11 cellular contexts compared by ENCODE assay signal in genomic region chr10:48496831-48497792, GRCh38.
DNase-seq lines count a peak whose midpoint lies in the region; ATAC-seq and TF ChIP-seq lines count a peak whose summit lies in the region.
"Had no signal": no experiment of that assay in that cellular context is flagged by ENCODE, and none has a peak within 500 bp of the region (broad histone marks: within the 10 kb centered on the region; RNA-seq: fewer than 3 reads in every experiment).

No MANE protein-coding gene starts in this region.

- H3K4me2 ChIP-seq in PC-3 (ENCODE audit: low read length): peak overlapping the region; percentile 2

- no peaks in the 10 kb centered on the region for H3K27me3 Mint-ChIP-seq in activated CD4-positive, alpha-beta T cell treated with anti-CD3 and anti-CD28 coated beads, Interleukin-2, amount 10 ng/mL, durations not matched to agents 7 days and 5 days

- H4K20me1 ChIP-seq in PC-3 (ENCODE audit: low read length): no peaks in the 10 kb centered on the region

- H3K4me3 Mint-ChIP-seq in activated CD4-positive, alpha-beta T cell treated with anti-CD3 and anti-CD28 coated beads, Interleukin-2, amount 10 ng/mL, durations not matched to agents 7 days and 5 days: no peak overlapping the region
- H3K4me3 Mint-ChIP-seq: activated T-cell treated with anti-CD3 and anti-CD28 coated beads, Interleukin-2, amount 50 U/mL, for 24 hours had no signal

- no peaks in the 10 kb centered on the region for H3K36me3 Mint-ChIP-seq in activated CD4-positive, alpha-beta T cell treated with anti-CD3 and anti-CD28 coated beads, Interleukin-2, amount 10 ng/mL, durations not matched to agents 7 days and 5 days (ENCODE audit: low read depth)

- H3K9me3 ChIP-seq in PC-3 (ENCODE audit: low read length): no peaks in the 10 kb centered on the region
- H3K9me3 ChIP-seq: neutrophil had no signal

- H3K27ac Mint-ChIP-seq in activated CD4-positive, alpha-beta T cell treated with anti-CD3 and anti-CD28 coated beads, Interleukin-2, amount 10 ng/mL, durations not matched to agents 7 days and 5 days: no peak overlapping the region
- H3K27ac Mint-ChIP-seq: activated T-cell treated with anti-CD3 and anti-CD28 coated beads, Interleukin-2, amount 50 U/mL, for 24 hours had no signal

- no peaks in the 10 kb centered on the region for H3K9me2 ChIP-seq in PC-3 (replicated peaks; ENCODE audit: low read length)

- peaks cover 19% of the 10 kb centered on the region for H3K4me1 ChIP-seq in PC-3 (ENCODE audit: insufficient read depth, low read length)

- DNase-seq in EH (ENCODE audit: low read depth): peak; percentile 90
- peak; percentile 83 for DNase-seq in PC-3
- peak; percentile 24 for DNase-seq in non-pigmented ciliary epithelial cell (ENCODE audit: low read depth)
- no peak for DNase-seq in activated naive CD4-positive, alpha-beta T cell treated with anti-CD3 and anti-CD28 coated beads, Interleukin-2, amount 50 U/mL, for 16 hours
- DNase-seq in activated CD4-positive, alpha-beta T cell treated with anti-CD3 and anti-CD28 coated beads, Interleukin-2, amount 10 ng/mL, durations not matched to agents 7 days and 5 days: no peak
- DNase-seq: activated T-cell treated with anti-CD3 and anti-CD28 coated beads, Interleukin-2, amount 50 U/mL, for 24 hours; SHP77 had no signal

- peaks cover 22% of the 10 kb centered on the region for H3K4me1 Mint-ChIP-seq in activated CD4-positive, alpha-beta T cell treated with anti-CD3 and anti-CD28 coated beads, Interleukin-2, amount 10 ng/mL, durations not matched to agents 7 days and 5 days

- H3K9me3 Mint-ChIP-seq in activated CD4-positive, alpha-beta T cell treated with anti-CD3 and anti-CD28 coated beads, Interleukin-2, amount 10 ng/mL, durations not matched to agents 7 days and 5 days: no peaks in the 10 kb centered on the region
- H3K9me3 Mint-ChIP-seq: activated T-cell treated with anti-CD3 and anti-CD28 coated beads, Interleukin-2, amount 50 U/mL, for 24 hours had no signal

- POLR2A ChIA-PET in PC-3 (lab: Charles Lee; ENCODE audit: unreplicated experiment): interaction anchor here (0.5 kb wide), 1 partner anchor 159 kb away, joined by 4 read pairs; no protein-coding TSS in a partner anchor
- POLR2A ChIA-PET in activated CD4-positive, alpha-beta T cell treated with anti-CD3 and anti-CD28 coated beads, Interleukin-2, amount 10 ng/mL, durations not matched to agents 7 days and 5 days (lab: Charles Lee): interaction anchor here (0.6 kb wide), 1 partner anchor 196 kb away, joined by 4 read pairs; no protein-coding TSS in a partner anchor

- no peak overlapping the region for H3K27ac ChIP-seq in PC-3 (ENCODE audit: low read length)
- H3K27ac ChIP-seq: neutrophil had no signal

- BruUV-seq in PC-3 (replicated peaks; lab: Mats Ljungman, UMichigan): no TSS peak

- H3K4me3 ChIP-seq in PC-3 (ENCODE audit: low read length): no peak overlapping the region

- ATAC-seq in PC-3: peak; percentile 98
- peak; percentile 47 for ATAC-seq in esophagus mucosa
- no peak for ATAC-seq in GM21723 (IDR thresholded peaks at IDR 0.05; ENCODE audit: unreplicated experiment)
- ATAC-seq in GM19023 (IDR thresholded peaks at IDR 0.05; ENCODE audit: unreplicated experiment): no peak

- no peaks in the 10 kb centered on the region for H3K27me3 ChIP-seq in PC-3 (ENCODE audit: low read length)

- H2AFZ ChIP-seq in PC-3 (ENCODE audit: low read length): no peak overlapping the region

- CTCF ChIA-PET in PC-3 (lab: Charles Lee): interaction anchor here (0.5 kb wide), 1 partner anchor 52 kb away, joined by 3 read pairs; no protein-coding TSS in a partner anchor
- CTCF ChIA-PET in activated CD4-positive, alpha-beta T cell treated with anti-CD3 and anti-CD28 coated beads, Interleukin-2, amount 10 ng/mL, durations not matched to agents 7 days and 5 days (lab: Charles Lee): interaction anchor here (1.0 kb wide), 1 partner anchor 45 kb away, joined by 3 read pairs; no protein-coding TSS in a partner anchor

- no peak overlapping the region for H3K9ac ChIP-seq in PC-3 (ENCODE audit: low read length)

- intact Hi-C loops in PC-3 (cut with micrococcal nuclease): no loop called here

- no peaks in the 10 kb centered on the region for H3K36me3 ChIP-seq in PC-3 (ENCODE audit: low read depth, low read length)
- H3K36me3 ChIP-seq: neutrophil had no signal

- no peak for TF ChIP-seq CTCF in PC-3 (conservative IDR thresholded peaks at IDR 0.05; ENCODE audit: low read depth, low read length)

- no peaks in the 10 kb centered on the region for H3K79me2 ChIP-seq in PC-3 (ENCODE audit: low read length)

- no peaks in the 10 kb centered on the region for H3F3A ChIP-seq in PC-3 (ENCODE audit: low read length, unreplicated experiment)

Comparison
In these comparisons a context has a peak if more than half of its experiments do, and no peak if none do; other contexts are left out.
1. DNase-seq: peak in EH (single experiment), PC-3 (single experiment) and non-pigmented ciliary epithelial cell (single experiment); none in activated naive CD4-positive, alpha-beta T cell treated with anti-CD3 and anti-CD28 coated beads, Interleukin-2, amount 50 U/mL, for 16 hours (single experiment) and activated CD4-positive, alpha-beta T cell treated with anti-CD3 and anti-CD28 coated beads, Interleukin-2, amount 10 ng/mL, durations not matched to agents 7 days and 5 days (single experiment).
2. ATAC-seq: peak in PC-3 (single experiment) and esophagus mucosa (single experiment); none in GM21723 (single experiment) and GM19023 (single experiment).